In the genomic region with DNA sequence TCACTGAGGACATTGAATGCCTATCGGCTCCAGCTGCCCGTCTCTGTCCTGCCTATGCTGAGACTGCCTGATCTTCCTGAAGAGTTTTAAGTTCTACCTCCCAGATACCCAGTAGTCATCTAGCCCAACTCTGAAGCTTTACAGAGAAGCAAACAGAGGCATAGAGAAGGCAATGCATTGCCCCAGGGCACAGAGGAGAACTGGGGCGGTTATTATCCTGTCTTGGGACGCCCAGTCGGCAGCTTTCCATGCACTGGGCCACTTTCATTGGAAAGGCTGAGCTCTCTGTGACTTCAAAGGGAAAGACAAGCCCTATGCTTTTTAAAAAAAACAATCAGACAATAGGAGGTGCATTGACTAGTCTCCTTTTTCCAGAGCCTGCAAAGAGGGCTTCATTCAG, we compare ENCODE assay signal across 28 cellular contexts.
"Had no signal": no experiment of that assay in that cellular context is flagged by ENCODE, and none has a peak within 500 bp of the region (broad histone marks: within the 10 kb centered on the region; RNA-seq: fewer than 3 reads in every experiment).

No MANE protein-coding gene starts in this region.

- H3K27ac Mint-ChIP-seq: activated CD4-positive, alpha-beta memory T cell treated with anti-CD3 and anti-CD28 coated beads for 36 hours; activated CD4-positive, alpha-beta T cell treated with anti-CD3 and anti-CD28 coated beads for 36 hours; activated CD4-positive, alpha-beta T cell treated with anti-CD3 and anti-CD28 coated beads, Interleukin-2, amount 10 ng/mL, durations not matched to agents 24 days and 14 days; activated CD8-positive, alpha-beta memory T cell treated with anti-CD3 and anti-CD28 coated beads, Interleukin-2, amount 10 ng/mL, durations not matched to agents 7 days and 5 days; activated CD8-positive, alpha-beta T cell treated with anti-CD3 and anti-CD28 coated beads, Interleukin-2, amount 10 ng/mL, durations not matched to agents 7 days and 5 days; activated naive CD4-positive, alpha-beta T cell treated with anti-CD3 and anti-CD28 coated beads, Interleukin-2, amount 50 U/mL, for 24 hours; activated naive CD8-positive, alpha-beta T cell treated with anti-CD3 and anti-CD28 coated beads for 36 hours; activated naive CD8-positive, alpha-beta T cell treated with anti-CD3 and anti-CD28 coated beads, Interleukin-2, amount 50 U/mL, for 24 hours; activated T-helper 1 cell treated with anti-CD3 and anti-CD28 coated beads, Interleukin-12 subunit alpha, Interleukin-12 subunit beta, Interleukin-2, Interleukin-4 antibody, amounts not matched to agents 30 ng/mL and 10 ng/mL and 1 ng/mL, durations not matched to agents 14 hours and 24 hours and 36 hours had no signal

- DNase-seq: activated CD4-positive, alpha-beta memory T cell treated with anti-CD3 and anti-CD28 coated beads for 36 hours; activated CD4-positive, alpha-beta T cell treated with anti-CD3 and anti-CD28 coated beads for 36 hours; activated CD4-positive, alpha-beta T cell treated with anti-CD3 and anti-CD28 coated beads, Interleukin-2, amount 10 ng/mL, durations not matched to agents 24 days and 14 days; activated CD4-positive, CD25-positive, alpha-beta regulatory T cell; activated CD4-positive, CD25-positive, alpha-beta regulatory T cell treated with anti-CD3 and anti-CD28 coated beads, Interleukin-2, amount 50 U/mL, for 72 hours; activated CD8-positive, alpha-beta memory T cell treated with anti-CD3 and anti-CD28 coated beads, Interleukin-2, amount 10 ng/mL, durations not matched to agents 7 days and 5 days; activated CD8-positive, alpha-beta memory T cell treated with anti-CD3 and anti-CD28 coated beads, Interleukin-2, amount 50 U/mL, for 4 hours; activated CD8-positive, alpha-beta T cell treated with anti-CD3 and anti-CD28 coated beads, Interleukin-2, amount 10 ng/mL, durations not matched to agents 7 days and 5 days; activated gamma-delta T cell treated with Interleukin-2 at 50 U/mL for 16 hours; activated naive CD4-positive, alpha-beta T cell treated with Interleukin-2 at 50 U/mL for 16 hours; activated naive CD8-positive, alpha-beta T cell treated with anti-CD3 and anti-CD28 coated beads for 36 hours; activated naive CD8-positive, alpha-beta T cell treated with anti-CD3 and anti-CD28 coated beads, Interleukin-2, amount 50 U/mL, for 24 hours; activated T-cell treated with anti-CD3 and anti-CD28 coated beads, Interleukin-2, amount 50 U/mL, for 1 hour; activated T-cell treated with anti-CD3 and anti-CD28 coated beads, Interleukin-2, amount 50 U/mL, for 48 hours; adrenal gland; amygdala; aorta; body of pancreas; caudate nucleus; cortex of kidney; effector CD8-positive, alpha-beta T cell; foreskin fibroblast; gastrocnemius medialis; heart right ventricle; T-helper 2 cell had no signal

- H3K4me3 ChIP-seq: adrenal gland, body of pancreas, gastrocnemius medialis, heart right ventricle, hepatocyte had no signal

- H3K27ac ChIP-seq: adrenal gland, body of pancreas, gastrocnemius medialis, heart right ventricle, hepatocyte had no signal

- H3K4me3 Mint-ChIP-seq: activated CD4-positive, alpha-beta memory T cell treated with anti-CD3 and anti-CD28 coated beads for 36 hours; activated CD4-positive, alpha-beta T cell treated with anti-CD3 and anti-CD28 coated beads for 36 hours; activated CD4-positive, alpha-beta T cell treated with anti-CD3 and anti-CD28 coated beads, Interleukin-2, amount 10 ng/mL, durations not matched to agents 24 days and 14 days; activated CD8-positive, alpha-beta memory T cell treated with anti-CD3 and anti-CD28 coated beads, Interleukin-2, amount 10 ng/mL, durations not matched to agents 7 days and 5 days; activated CD8-positive, alpha-beta T cell treated with anti-CD3 and anti-CD28 coated beads, Interleukin-2, amount 10 ng/mL, durations not matched to agents 7 days and 5 days; activated naive CD4-positive, alpha-beta T cell treated with anti-CD3 and anti-CD28 coated beads, Interleukin-2, amount 50 U/mL, for 24 hours; activated naive CD8-positive, alpha-beta T cell treated with anti-CD3 and anti-CD28 coated beads for 36 hours; activated naive CD8-positive, alpha-beta T cell treated with anti-CD3 and anti-CD28 coated beads, Interleukin-2, amount 50 U/mL, for 24 hours; activated T-helper 1 cell treated with anti-CD3 and anti-CD28 coated beads, Interleukin-12 subunit alpha, Interleukin-12 subunit beta, Interleukin-2, Interleukin-4 antibody, amounts not matched to agents 30 ng/mL and 10 ng/mL and 1 ng/mL, durations not matched to agents 14 hours and 24 hours and 36 hours had no signal

- H3K9me3 ChIP-seq: adrenal gland, body of pancreas, gastrocnemius medialis, heart right ventricle had no signal

- H2AFZ ChIP-seq: hepatocyte had no signal

- H3K9me3 Mint-ChIP-seq: activated CD4-positive, alpha-beta memory T cell treated with anti-CD3 and anti-CD28 coated beads for 36 hours; activated CD4-positive, alpha-beta T cell treated with anti-CD3 and anti-CD28 coated beads, Interleukin-2, amount 10 ng/mL, durations not matched to agents 24 days and 14 days; activated naive CD4-positive, alpha-beta T cell treated with anti-CD3 and anti-CD28 coated beads, Interleukin-2, amount 50 U/mL, for 24 hours; activated naive CD8-positive, alpha-beta T cell treated with anti-CD3 and anti-CD28 coated beads for 36 hours; activated naive CD8-positive, alpha-beta T cell treated with anti-CD3 and anti-CD28 coated beads, Interleukin-2, amount 50 U/mL, for 24 hours; activated T-helper 1 cell treated with anti-CD3 and anti-CD28 coated beads, Interleukin-12 subunit alpha, Interleukin-12 subunit beta, Interleukin-2, Interleukin-4 antibody, amounts not matched to agents 30 ng/mL and 10 ng/mL and 1 ng/mL, durations not matched to agents 14 hours and 24 hours and 36 hours had no signal

- H3K4me1 ChIP-seq: adrenal gland, gastrocnemius medialis had no signal

- H3K36me3 ChIP-seq: adrenal gland, gastrocnemius medialis, heart right ventricle had no signal

- H3K4me2 ChIP-seq: hepatocyte had no signal

- H3K4me1 Mint-ChIP-seq: activated CD8-positive, alpha-beta memory T cell treated with anti-CD3 and anti-CD28 coated beads, Interleukin-2, amount 10 ng/mL, durations not matched to agents 7 days and 5 days; activated naive CD8-positive, alpha-beta T cell treated with anti-CD3 and anti-CD28 coated beads for 36 hours had no signal

- H3K36me3 Mint-ChIP-seq: activated CD4-positive, alpha-beta memory T cell treated with anti-CD3 and anti-CD28 coated beads for 36 hours; activated CD8-positive, alpha-beta memory T cell treated with anti-CD3 and anti-CD28 coated beads, Interleukin-2, amount 10 ng/mL, durations not matched to agents 7 days and 5 days; activated naive CD4-positive, alpha-beta T cell treated with anti-CD3 and anti-CD28 coated beads, Interleukin-2, amount 50 U/mL, for 24 hours; activated naive CD8-positive, alpha-beta T cell treated with anti-CD3 and anti-CD28 coated beads for 36 hours had no signal

- H3K79me2 ChIP-seq: hepatocyte had no signal

- H3K27me3 ChIP-seq: adrenal gland, body of pancreas, hepatocyte had no signal
